8 cellular contexts compared by ENCODE assay signal in the genomic region with DNA sequence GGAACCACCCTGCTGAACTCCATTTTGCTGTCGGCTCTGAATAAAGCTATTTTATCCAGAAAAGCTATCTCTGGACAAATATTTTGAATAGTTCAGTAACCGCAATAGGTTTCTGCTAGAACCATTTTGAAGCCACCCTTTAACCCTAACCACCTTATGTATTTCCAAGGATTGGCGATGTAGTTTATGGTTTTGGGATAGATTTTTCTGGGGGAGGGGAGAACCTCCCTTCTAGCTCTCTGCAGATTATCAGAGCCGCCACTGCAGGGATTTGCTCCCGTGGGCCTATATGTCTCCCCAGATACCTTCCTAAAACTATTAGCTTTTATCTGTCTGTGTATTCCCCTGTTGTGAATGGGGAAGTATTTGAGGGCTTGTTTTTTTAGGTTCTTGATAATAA. TPM values are rescaled to one million over a fixed set of nuclear protein-coding genes. Genes with fewer than 3 reads are reported as not detected.
A peak's percentile ranks its signal among the peaks of the same experiment; 100 is the strongest.
DNase-seq lines count a peak whose midpoint lies in the region; ATAC-seq and TF ChIP-seq lines count a peak whose summit lies in the region.

No MANE protein-coding gene starts in this region.

- H3K9me3 ChIP-seq in MG63 (peaks cover 2% of the 10 kb centered on the region; the same call in 1 of the 2 replicates), psoas muscle (no peaks in the 10 kb centered on the region)

- H3K4me1 Mint-ChIP-seq in brain: peaks cover 44% of the 10 kb centered on the region
- H3K4me1 Mint-ChIP-seq in GM23338: peaks cover 28% of the 10 kb centered on the region

- H3K4me1 ChIP-seq in psoas muscle (peaks cover 16% of the 10 kb centered on the region), GM23338 (ENCODE audit: insufficient read depth) (peaks cover 9% of the 10 kb centered on the region)

- H3K36me3 Mint-ChIP-seq in brain (peaks cover 27% of the 10 kb centered on the region), GM23338 (ENCODE audit: low read depth) (peaks cover 32% of the 10 kb centered on the region)

- H3K9me3 Mint-ChIP-seq in brain (peaks cover 0 to 5% (median 0%) of the 10 kb centered on the region in 5 experiments), GM23338 (peaks cover 4% of the 10 kb centered on the region; the same call in 1 of the 3 replicates)

- no peaks in the 10 kb centered on the region for H3K27me3 ChIP-seq in MG63
- H3K27me3 ChIP-seq in psoas muscle (ENCODE audit: insufficient read depth in 3 of 3, low read length in 2 of 3): no peaks in the 10 kb centered on the region
- H3K27me3 ChIP-seq in GM23338 (ENCODE audit: insufficient read depth): no peaks in the 10 kb centered on the region

- no peak overlapping the region for H2AFZ ChIP-seq in GM23338

- H3K79me2 ChIP-seq in GM23338 (replicated peaks; ENCODE audit: insufficient read depth): peaks cover 28% of the 10 kb centered on the region

- no peak overlapping the region for H3K4me2 ChIP-seq in GM23338

- WGBS in psoas muscle, 3 donors: 75 to 85% (median 79%) methylated on average over 5 of the region's 5 CpGs

- peaks cover 12% of the 10 kb centered on the region for H4K20me1 ChIP-seq in GM23338 (replicated peaks; ENCODE audit: insufficient read depth)

- TF ChIP-seq CTCF in brain (conservative IDR thresholded peaks at IDR 0.05): no peak
- no peak for TF ChIP-seq CTCF in psoas muscle (IDR thresholded peaks at IDR 0.05)
- TF ChIP-seq CTCF in GM23338 (conservative IDR thresholded peaks at IDR 0.05; ENCODE audit: low read depth in 2 of 2): no peak

- H3K27ac Mint-ChIP-seq in brain (peak overlapping the region in 4 of 5 experiments; percentile 94 to 96 (median 94)), GM23338 (no peak overlapping the region)

- ATAC-seq in psoas muscle (no peak), GM23338 (no peak), HG02884 (IDR thresholded peaks at IDR 0.05; ENCODE audit: unreplicated experiment) (no peak)

- peaks cover 28% of the 10 kb centered on the region for H3K36me3 ChIP-seq in MG63
- H3K36me3 ChIP-seq in psoas muscle (ENCODE audit: insufficient read depth in 1 of 2, low read depth in 1 of 2): peaks cover 6 to 15% of the 10 kb centered on the region in 2 donors
- peaks cover 19% of the 10 kb centered on the region for H3K36me3 ChIP-seq in GM23338 (ENCODE audit: insufficient read depth)

- DNase-seq in NCI-H146 treated with DMSO at 0.1 percent for 48 hours (lab: John Stamatoyannopoulos, UW; ENCODE audit: unreplicated experiment) (peak; percentile 9), NCI-H146 (lab: John Stamatoyannopoulos, UW) (no peak), MG63 (no peak), psoas muscle (no peak), GM23338 (ENCODE audit: low spot score) (no peak), iPS-NIHi11 (ENCODE audit: low spot score) (no peak)

- H3K27ac ChIP-seq in psoas muscle: peak overlapping the region; percentile 97
- no peak overlapping the region for H3K27ac ChIP-seq in GM23338 (ENCODE audit: low read depth)

- H3K4me3 ChIP-seq in MG63 (peak overlapping the region; percentile 100), psoas muscle (no peak overlapping the region), GM23338 (no peak overlapping the region)

- H3F3A ChIP-seq in GM23338 (replicated peaks; ENCODE audit: low read depth): peaks cover 24% of the 10 kb centered on the region

- H3K9me2 ChIP-seq in GM23338 (ENCODE audit: insufficient read depth): no peaks in the 10 kb centered on the region; the same call in 1 of the 2 replicates

- H3K27me3 Mint-ChIP-seq in brain: peaks cover 18% of the 10 kb centered on the region
- H3K27me3 Mint-ChIP-seq in GM23338 (ENCODE audit: insufficient read depth, low read depth, poor library complexity): peaks cover 23% of the 10 kb centered on the region

- H3K4me3 Mint-ChIP-seq in brain: peak overlapping the region; percentile 76 to 89 (median 86)
- H3K4me3 Mint-ChIP-seq in GM23338: no peak overlapping the region

- intact Hi-C loops in psoas muscle (cut with DNase I): no loop called here

TF ChIP-seq in GM23338, 12 proteins besides CTCF, POLR2A, EP300 and RAD21 (continues in another document):
- TF ChIP-seq, protein P1, sequence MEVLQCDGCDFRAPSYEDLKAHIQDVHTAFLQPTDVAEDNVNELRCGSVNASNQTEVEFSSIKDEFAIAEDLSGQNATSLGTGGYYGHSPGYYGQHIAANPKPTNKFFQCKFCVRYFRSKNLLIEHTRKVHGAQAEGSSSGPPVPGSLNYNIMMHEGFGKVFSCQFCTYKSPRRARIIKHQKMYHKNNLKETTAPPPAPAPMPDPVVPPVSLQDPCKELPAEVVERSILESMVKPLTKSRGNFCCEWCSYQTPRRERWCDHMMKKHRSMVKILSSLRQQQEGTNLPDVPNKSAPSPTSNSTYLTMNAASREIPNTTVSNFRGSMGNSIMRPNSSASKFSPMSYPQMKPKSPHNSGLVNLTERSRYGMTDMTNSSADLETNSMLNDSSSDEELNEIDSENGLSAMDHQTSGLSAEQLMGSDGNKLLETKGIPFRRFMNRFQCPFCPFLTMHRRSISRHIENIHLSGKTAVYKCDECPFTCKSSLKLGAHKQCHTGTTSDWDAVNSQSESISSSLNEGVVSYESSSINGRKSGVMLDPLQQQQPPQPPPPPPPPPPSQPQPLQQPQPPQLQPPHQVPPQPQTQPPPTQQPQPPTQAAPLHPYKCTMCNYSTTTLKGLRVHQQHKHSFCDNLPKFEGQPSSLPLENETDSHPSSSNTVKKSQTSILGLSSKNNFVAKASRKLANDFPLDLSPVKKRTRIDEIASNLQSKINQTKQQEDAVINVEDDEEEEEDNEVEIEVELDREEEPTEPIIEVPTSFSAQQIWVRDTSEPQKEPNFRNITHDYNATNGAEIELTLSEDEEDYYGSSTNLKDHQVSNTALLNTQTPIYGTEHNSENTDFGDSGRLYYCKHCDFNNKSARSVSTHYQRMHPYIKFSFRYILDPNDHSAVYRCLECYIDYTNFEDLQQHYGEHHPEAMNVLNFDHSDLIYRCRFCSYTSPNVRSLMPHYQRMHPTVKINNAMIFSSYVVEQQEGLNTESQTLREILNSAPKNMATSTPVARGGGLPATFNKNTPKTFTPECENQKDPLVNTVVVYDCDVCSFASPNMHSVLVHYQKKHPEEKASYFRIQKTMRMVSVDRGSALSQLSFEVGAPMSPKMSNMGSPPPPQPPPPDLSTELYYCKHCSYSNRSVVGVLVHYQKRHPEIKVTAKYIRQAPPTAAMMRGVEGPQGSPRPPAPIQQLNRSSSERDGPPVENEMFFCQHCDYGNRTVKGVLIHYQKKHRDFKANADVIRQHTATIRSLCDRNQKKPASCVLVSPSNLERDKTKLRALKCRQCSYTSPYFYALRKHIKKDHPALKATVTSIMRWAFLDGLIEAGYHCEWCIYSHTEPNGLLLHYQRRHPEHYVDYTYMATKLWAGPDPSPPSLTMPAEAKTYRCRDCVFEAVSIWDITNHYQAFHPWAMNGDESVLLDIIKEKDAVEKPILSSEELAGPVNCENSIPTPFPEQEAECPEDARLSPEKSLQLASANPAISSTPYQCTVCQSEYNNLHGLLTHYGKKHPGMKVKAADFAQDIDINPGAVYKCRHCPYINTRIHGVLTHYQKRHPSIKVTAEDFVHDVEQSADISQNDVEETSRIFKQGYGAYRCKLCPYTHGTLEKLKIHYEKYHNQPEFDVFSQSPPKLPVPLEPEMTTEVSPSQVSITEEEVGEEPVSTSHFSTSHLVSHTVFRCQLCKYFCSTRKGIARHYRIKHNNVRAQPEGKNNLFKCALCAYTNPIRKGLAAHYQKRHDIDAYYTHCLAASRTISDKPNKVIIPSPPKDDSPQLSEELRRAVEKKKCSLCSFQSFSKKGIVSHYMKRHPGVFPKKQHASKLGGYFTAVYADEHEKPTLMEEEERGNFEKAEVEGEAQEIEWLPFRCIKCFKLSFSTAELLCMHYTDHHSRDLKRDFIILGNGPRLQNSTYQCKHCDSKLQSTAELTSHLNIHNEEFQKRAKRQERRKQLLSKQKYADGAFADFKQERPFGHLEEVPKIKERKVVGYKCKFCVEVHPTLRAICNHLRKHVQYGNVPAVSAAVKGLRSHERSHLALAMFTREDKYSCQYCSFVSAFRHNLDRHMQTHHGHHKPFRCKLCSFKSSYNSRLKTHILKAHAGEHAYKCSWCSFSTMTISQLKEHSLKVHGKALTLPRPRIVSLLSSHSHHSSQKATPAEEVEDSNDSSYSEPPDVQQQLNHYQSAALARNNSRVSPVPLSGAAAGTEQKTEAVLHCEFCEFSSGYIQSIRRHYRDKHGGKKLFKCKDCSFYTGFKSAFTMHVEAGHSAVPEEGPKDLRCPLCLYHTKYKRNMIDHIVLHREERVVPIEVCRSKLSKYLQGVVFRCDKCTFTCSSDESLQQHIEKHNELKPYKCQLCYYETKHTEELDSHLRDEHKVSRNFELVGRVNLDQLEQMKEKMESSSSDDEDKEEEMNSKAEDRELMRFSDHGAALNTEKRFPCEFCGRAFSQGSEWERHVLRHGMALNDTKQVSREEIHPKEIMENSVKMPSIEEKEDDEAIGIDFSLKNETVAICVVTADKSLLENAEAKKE (CRISPR knock-in tag; IDR thresholded peaks at IDR 0.05): no peak

RNA-seq across cellular contexts. Expression of a gene that starts 1.8 kb away (rescaled TPM):
- 2,940 and 4,183 TPM in 2 replicates for total RNA-seq in MG63 (2014; rRNA removed; shearing (Covaris generic); ENCODE audit: low replicate concordance)
- polyA plus RNA-seq in brain (ENCODE audit: insufficient read depth, low read depth, low replicate concordance) (3,807 TPM), psoas muscle (1,000 to 10,000 TPM in 1 of 3 donors, 100 to 1,000 TPM in 2; 294 to 1,147 (median 389) TPM), GM23338 (2016; fragmentation: Nextera tagmentation; extraction: Ambion mirVana) (1,008 and 1,116 TPM in 2 replicates)
- total RNA-seq in psoas muscle: 100 to 1,000 TPM; 101 to 368 (median 242) TPM
- 2,341 and 2,718 TPM in 2 replicates for total RNA-seq in GM23338 (2014; rRNA removed; shearing (Covaris generic))

RNA-seq across cellular contexts. Expression of a gene that starts 22.4 kb away (rescaled TPM):
- total RNA-seq in MG63 (2014; rRNA removed; shearing (Covaris generic); ENCODE audit: low replicate concordance): 20.5 and 28.4 TPM in 2 replicates
- polyA plus RNA-seq in brain (ENCODE audit: insufficient read depth, low read depth, low replicate concordance): 13.9 TPM
- total RNA-seq in psoas muscle: 10 to 100 TPM; 13.3 to 27.3 (median 21.3) TPM
- 10 to 100 TPM; 13.3 to 16.8 (median 14.1) TPM for polyA plus RNA-seq in psoas muscle
- 33.9 and 57.0 TPM in 2 replicates for total RNA-seq in GM23338 (2014; rRNA removed; shearing (Covaris generic))
- 19.8 and 24.3 TPM in 2 replicates for polyA plus RNA-seq in GM23338 (2016; fragmentation: Nextera tagmentation; extraction: Ambion mirVana)

RNA-seq across cellular contexts. Expression of a gene that starts 38.4 kb away (rescaled TPM):
- total RNA-seq in MG63 (2014; rRNA removed; shearing (Covaris generic); ENCODE audit: low replicate concordance): not detected in 2 replicates
- polyA plus RNA-seq in brain (ENCODE audit: insufficient read depth, low read depth, low replicate concordance): 0.15 TPM
- total RNA-seq in psoas muscle: under 1 TPM; 0.07 to 0.43 (median 0.17) TPM
- under 1 TPM; 0.08 to 0.39 (median 0.17) TPM for polyA plus RNA-seq in psoas muscle
- total RNA-seq in GM23338 (2014; rRNA removed; shearing (Covaris generic)): not detected in 2 replicates
- polyA plus RNA-seq in GM23338 (2016; fragmentation: Nextera tagmentation; extraction: Ambion mirVana): 0.09 TPM in 1 of 2 replicates, not detected in the other

RNA-seq across cellular contexts. Expression of a gene that starts 55.9 kb away (rescaled TPM):
- total RNA-seq in MG63 (2014; rRNA removed; shearing (Covaris generic); ENCODE audit: low replicate concordance): 361 and 621 TPM in 2 replicates
- polyA plus RNA-seq in brain (ENCODE audit: insufficient read depth, low read depth, low replicate concordance): 7,715 TPM
- total RNA-seq in psoas muscle: 10 to 100 TPM; 21.3 to 29.8 (median 29.0) TPM
- 10 to 100 TPM; 16.4 to 48.2 (median 29.9) TPM for polyA plus RNA-seq in psoas muscle
- total RNA-seq in GM23338 (2014; rRNA removed; shearing (Covaris generic)): 386 and 424 TPM in 2 replicates
- polyA plus RNA-seq in GM23338 (2016; fragmentation: Nextera tagmentation; extraction: Ambion mirVana): 189 TPM in 2 replicates
